ENCODE assay signal across 1 cellular context in genomic region chr6:75488026-75488425, GRCh38.
TF ChIP-seq lines count a peak whose summit lies in the region.

No MANE protein-coding gene starts in this region.

TF ChIP-seq in endothelial cell of umbilical vein, 7 proteins besides CTCF, POLR2A, EP300 and RAD21:
- TF ChIP-seq EZH2 (IDR thresholded peaks at IDR 0.05; ENCODE audit: borderline replicate concordance, low read depth, low read length, severe bottlenecking), result no peak
- no peak for TF ChIP-seq POLR2AphosphoS5 (IDR thresholded peaks at IDR 0.05; ENCODE audit: insufficient read depth, low read depth, low read length)
- TF ChIP-seq MYC (IDR thresholded peaks at IDR 0.05; ENCODE audit: low read depth, low read length), result no peak
- no peak for TF ChIP-seq GATA2 (IDR thresholded peaks at IDR 0.05; ENCODE audit: insufficient read depth, insufficient read length, low read depth, low read length)
- no peak for TF ChIP-seq FOS (IDR thresholded peaks at IDR 0.05; ENCODE audit: borderline replicate concordance, insufficient read depth, low read length)
- TF ChIP-seq JUN (IDR thresholded peaks at IDR 0.05; ENCODE audit: borderline replicate concordance, insufficient read depth, insufficient read length, low read depth), result no peak
TF ChIP-seq in endothelial cell of umbilical vein: peak in this region for 0.
